ENCODE assay signal across 27 cellular contexts in genomic region chr6:118620202-118620601, GRCh38.
"Had no signal": no experiment of that assay in that cellular context is flagged by ENCODE, and none has a peak within 500 bp of the region (broad histone marks: within the 10 kb centered on the region; RNA-seq: fewer than 3 reads in every experiment).

No MANE protein-coding gene starts in this region.

- DNase-seq: heart right ventricle; islet precursor cell; left ventricle myocardium superior; lower lobe of right lung; mammary epithelial cell; mesendoderm; naive B cell; nucleus accumbens; pancreas; right lobe of liver; stimulated activated CD4-positive, alpha-beta T cell treated with anti-CD3 and anti-CD28 coated beads, Interleukin-1b, Interleukin-23, amount 100 ng/mL, for 48 hours; stimulated activated CD4-positive, alpha-beta T cell treated with anti-CD3 and anti-CD28 coated beads, Interleukin-2, amount 100 ng/mL, for 48 hours; stimulated activated CD4-positive, alpha-beta T cell treated with anti-CD3 and anti-CD28 coated beads, Interleukin-4, amount 100 ng/mL, for 4 hours; stimulated activated CD8-positive, alpha-beta memory T cell treated with anti-CD3 and anti-CD28 coated beads, Interleukin-4, amount 100 ng/mL, for 48 hours; stimulated activated naive CD4-positive, alpha-beta T cell treated with Interleukin-2 at 50 U/mL for 16 hours; stimulated activated naive CD8-positive, alpha-beta T cell treated with anti-CD3 and anti-CD28 coated beads, Interleukin-15, amount 100 ng/mL, for 72 hours; substantia nigra; uterus had no signal

- H3K27ac ChIP-seq: heart right ventricle, hepatocyte, lower lobe of right lung, pancreas, right atrium auricular region, right lobe of liver, tibial nerve, uterus had no signal

- H3K9me3 Mint-ChIP-seq: naive B cell; stimulated activated memory B cell treated with anti-CD40 and anti-IgM and Interleukin-4, amounts not matched to agents 10 μg/mL and 1 μg/mL and 100 μg/mL, for 72 hours; type B pancreatic cell had no signal

- H3K4me3 ChIP-seq: heart right ventricle, hepatocyte, lower lobe of right lung, pancreas, right atrium auricular region, right lobe of liver, smooth muscle cell, tibial nerve, uterus had no signal

- H3K4me2 ChIP-seq: hepatocyte, smooth muscle cell had no signal

- H3K27me3 Mint-ChIP-seq: naive B cell; stimulated activated memory B cell treated with anti-CD40 and anti-IgM and Interleukin-4, amounts not matched to agents 10 μg/mL and 1 μg/mL and 100 μg/mL, for 72 hours; stimulated activated naive CD8-positive, alpha-beta T cell treated with anti-CD3 and anti-CD28 coated beads, Interleukin-15, amount 100 ng/mL, for 72 hours; type B pancreatic cell had no signal

- H3K4me3 Mint-ChIP-seq: mesothelial cell of epicardium; naive B cell; nephron; neural crest cell; stimulated activated memory B cell treated with anti-CD40 and anti-IgM and Interleukin-4, amounts not matched to agents 10 μg/mL and 1 μg/mL and 100 μg/mL, for 72 hours; stimulated activated naive CD8-positive, alpha-beta T cell treated with anti-CD3 and anti-CD28 coated beads, Interleukin-15, amount 100 ng/mL, for 72 hours; type B pancreatic cell had no signal

- H3K4me1 ChIP-seq: lower lobe of right lung, right lobe of liver, uterus had no signal

- H3K27me3 ChIP-seq: heart right ventricle, hepatocyte, pancreas, right atrium auricular region, right lobe of liver, tibial nerve, uterus had no signal

- H3K27ac Mint-ChIP-seq: mesothelial cell of epicardium; nephron; stimulated activated memory B cell treated with anti-CD40 and anti-IgM and Interleukin-4, amounts not matched to agents 10 μg/mL and 1 μg/mL and 100 μg/mL, for 72 hours; type B pancreatic cell had no signal

- H2AFZ ChIP-seq: hepatocyte had no signal

- H3K36me3 ChIP-seq: heart right ventricle, lower lobe of right lung, pancreas, right atrium auricular region, right lobe of liver, uterus had no signal

- ATAC-seq: heart right ventricle; left ventricle myocardium superior; lower lobe of right lung; pancreas; stimulated activated memory B cell treated with anti-CD40 and anti-IgM and Interleukin-4, amounts not matched to agents 10 μg/mL and 1 μg/mL and 100 μg/mL, for 72 hours; stimulated activated naive CD8-positive, alpha-beta T cell treated with anti-CD3 and anti-CD28 coated beads, Interleukin-15, amount 100 ng/mL, for 72 hours had no signal

- H3K9me3 ChIP-seq: heart right ventricle, lower lobe of right lung, pancreas, right atrium auricular region, right lobe of liver, tibial nerve, uterus had no signal
